Comparison of ENCODE assay signal across 3 cellular contexts in the genomic region with DNA sequence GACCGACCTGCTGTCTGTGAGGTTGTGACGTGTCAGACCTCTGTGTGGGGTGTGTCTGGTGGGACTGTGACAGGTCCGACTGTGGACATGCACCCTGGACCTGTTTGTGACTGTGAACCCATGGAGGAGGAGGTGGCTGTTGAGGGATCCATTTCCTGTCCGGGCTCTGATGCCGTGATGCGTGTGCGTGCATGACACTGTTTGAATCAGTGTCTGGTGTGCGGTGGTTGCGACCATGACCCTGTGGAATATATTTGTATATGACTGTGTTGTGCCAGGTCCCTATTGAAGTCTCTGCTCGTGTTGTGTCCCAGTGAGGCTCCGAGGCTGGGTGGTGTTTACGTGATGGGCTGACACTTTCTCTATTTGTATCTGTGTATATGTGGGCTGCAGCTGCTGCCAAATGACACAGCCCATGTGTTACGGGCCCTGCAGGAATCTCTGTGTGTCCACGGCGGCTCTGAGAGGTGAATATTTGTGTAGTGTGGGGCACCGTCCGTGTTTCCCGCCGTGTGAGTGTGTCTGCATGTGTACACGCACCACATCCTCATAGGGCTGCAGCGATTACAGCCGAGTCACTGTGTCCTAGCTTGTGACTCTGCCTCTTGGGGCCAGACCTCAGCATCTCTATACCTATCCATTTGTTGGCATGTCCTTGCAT.
A peak's percentile ranks its signal among the peaks of the same experiment; 100 is the strongest.
TF ChIP-seq lines count a peak whose summit lies in the region.

No MANE protein-coding gene starts in this region.

TF ChIP-seq in SK-N-SH, 30 proteins besides CTCF, POLR2A, EP300 and RAD21:
- TF ChIP-seq, protein P1, sequence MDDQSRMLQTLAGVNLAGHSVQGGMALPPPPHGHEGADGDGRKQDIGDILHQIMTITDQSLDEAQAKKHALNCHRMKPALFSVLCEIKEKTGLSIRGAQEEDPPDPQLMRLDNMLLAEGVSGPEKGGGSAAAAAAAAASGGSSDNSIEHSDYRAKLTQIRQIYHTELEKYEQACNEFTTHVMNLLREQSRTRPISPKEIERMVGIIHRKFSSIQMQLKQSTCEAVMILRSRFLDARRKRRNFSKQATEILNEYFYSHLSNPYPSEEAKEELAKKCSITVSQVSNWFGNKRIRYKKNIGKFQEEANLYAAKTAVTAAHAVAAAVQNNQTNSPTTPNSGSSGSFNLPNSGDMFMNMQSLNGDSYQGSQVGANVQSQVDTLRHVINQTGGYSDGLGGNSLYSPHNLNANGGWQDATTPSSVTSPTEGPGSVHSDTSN (IDR thresholded peaks at IDR 0.05), result no peak
- no peak for TF ChIP-seq FOXJ3 (CRISPR knock-in tag; IDR thresholded peaks at IDR 0.05)
- TF ChIP-seq SMC3 (IDR thresholded peaks at IDR 0.05; ENCODE audit: low read depth, low read length), result no peak
- TF ChIP-seq TEAD4 (IDR thresholded peaks at IDR 0.05; ENCODE audit: borderline replicate concordance, insufficient read depth), result no peak
- TF ChIP-seq ELF1 (IDR thresholded peaks at IDR 0.05), result no peak
- TF ChIP-seq GABPA (IDR thresholded peaks at IDR 0.05; ENCODE audit: low read depth), result no peak
- TF ChIP-seq TCF12 (IDR thresholded peaks at IDR 0.05), result no peak
- no peak for TF ChIP-seq ZBTB33 (IDR thresholded peaks at IDR 0.05; ENCODE audit: borderline replicate concordance, low read depth)
- TF ChIP-seq TAF1 (IDR thresholded peaks at IDR 0.05; ENCODE audit: borderline replicate concordance, low read depth, low read length), result no peak
- no peak for TF ChIP-seq GATA2 (CRISPR knock-in tag; IDR thresholded peaks at IDR 0.05)
TF ChIP-seq in SK-N-SH: peak in this region for 0.

TF ChIP-seq in SK-N-SH treated with all-trans-retinoic acid at 6 μM for 48 hours, 23 proteins besides CTCF, POLR2A, EP300 and RAD21:
- TF ChIP-seq TSHZ2 (CRISPR knock-in tag; IDR thresholded peaks at IDR 0.05), result no peak
- TF ChIP-seq ISL1 (CRISPR knock-in tag; IDR thresholded peaks at IDR 0.05), result no peak
- TF ChIP-seq ZFP30 (CRISPR knock-in tag; IDR thresholded peaks at IDR 0.05), result no peak
- TF ChIP-seq ARNTL (CRISPR knock-in tag; IDR thresholded peaks at IDR 0.05; ENCODE audit: borderline replicate concordance, low read depth), result no peak

TF ChIP-seq in GM12878, 131 proteins besides CTCF, POLR2A, EP300 and RAD21:
- no peak for TF ChIP-seq MEF2A (IDR thresholded peaks at IDR 0.05; ENCODE audit: insufficient read depth, low read depth, low read length)
- TF ChIP-seq PKNOX1 (IDR thresholded peaks at IDR 0.05), result no peak
- no peak for TF ChIP-seq STAT3 (IDR thresholded peaks at IDR 0.05; ENCODE audit: low read depth, low read length)
- TF ChIP-seq RFX5 (IDR thresholded peaks at IDR 0.05; ENCODE audit: low read depth, low read length), result no peak
- TF ChIP-seq JUNB (IDR thresholded peaks at IDR 0.05), result no peak
- TF ChIP-seq NFYA (IDR thresholded peaks at IDR 0.05; ENCODE audit: borderline replicate concordance, low read depth, low read length), result no peak
- no peak for TF ChIP-seq NFIC (IDR thresholded peaks at IDR 0.05; ENCODE audit: low read depth, low read length)
- peak; percentile 64; the same call in 1 of the 2 replicates for TF ChIP-seq SIN3A (IDR thresholded peaks at IDR 0.05; ENCODE audit: low read depth, low read length)
- TF ChIP-seq ELK1 (IDR thresholded peaks at IDR 0.05; ENCODE audit: low read depth, low read length), result no peak
- TF ChIP-seq CEBPB (IDR thresholded peaks at IDR 0.05; ENCODE audit: borderline replicate concordance in 1 of 2, low read depth in 2 of 2, low read length in 2 of 2), result no peak
- TF ChIP-seq TCF7 (IDR thresholded peaks at IDR 0.05; ENCODE audit: borderline replicate concordance), result no peak
- no peak for TF ChIP-seq RUNX3 (IDR thresholded peaks at IDR 0.05; ENCODE audit: low read length)
- TF ChIP-seq BMI1 (IDR thresholded peaks at IDR 0.05; ENCODE audit: borderline replicate concordance), result no peak
- peak; percentile 64; the same call in 1 of the 2 replicates for TF ChIP-seq MTA3 (IDR thresholded peaks at IDR 0.05; ENCODE audit: borderline replicate concordance, low read length)
- no peak for TF ChIP-seq MTA2 (IDR thresholded peaks at IDR 0.05; ENCODE audit: low read depth)
- no peak for TF ChIP-seq ESRRA (IDR thresholded peaks at IDR 0.05; ENCODE audit: low read length)
- no peak for TF ChIP-seq KAT2A (conservative IDR thresholded peaks at IDR 0.05; ENCODE audit: control insufficient read depth, low read depth, low read length)
- TF ChIP-seq ZBED1 (IDR thresholded peaks at IDR 0.05; ENCODE audit: borderline replicate concordance), result 0 out of 2 replicates have a peak, but pooled peaks have one; percentile 4
- TF ChIP-seq, protein P2, sequence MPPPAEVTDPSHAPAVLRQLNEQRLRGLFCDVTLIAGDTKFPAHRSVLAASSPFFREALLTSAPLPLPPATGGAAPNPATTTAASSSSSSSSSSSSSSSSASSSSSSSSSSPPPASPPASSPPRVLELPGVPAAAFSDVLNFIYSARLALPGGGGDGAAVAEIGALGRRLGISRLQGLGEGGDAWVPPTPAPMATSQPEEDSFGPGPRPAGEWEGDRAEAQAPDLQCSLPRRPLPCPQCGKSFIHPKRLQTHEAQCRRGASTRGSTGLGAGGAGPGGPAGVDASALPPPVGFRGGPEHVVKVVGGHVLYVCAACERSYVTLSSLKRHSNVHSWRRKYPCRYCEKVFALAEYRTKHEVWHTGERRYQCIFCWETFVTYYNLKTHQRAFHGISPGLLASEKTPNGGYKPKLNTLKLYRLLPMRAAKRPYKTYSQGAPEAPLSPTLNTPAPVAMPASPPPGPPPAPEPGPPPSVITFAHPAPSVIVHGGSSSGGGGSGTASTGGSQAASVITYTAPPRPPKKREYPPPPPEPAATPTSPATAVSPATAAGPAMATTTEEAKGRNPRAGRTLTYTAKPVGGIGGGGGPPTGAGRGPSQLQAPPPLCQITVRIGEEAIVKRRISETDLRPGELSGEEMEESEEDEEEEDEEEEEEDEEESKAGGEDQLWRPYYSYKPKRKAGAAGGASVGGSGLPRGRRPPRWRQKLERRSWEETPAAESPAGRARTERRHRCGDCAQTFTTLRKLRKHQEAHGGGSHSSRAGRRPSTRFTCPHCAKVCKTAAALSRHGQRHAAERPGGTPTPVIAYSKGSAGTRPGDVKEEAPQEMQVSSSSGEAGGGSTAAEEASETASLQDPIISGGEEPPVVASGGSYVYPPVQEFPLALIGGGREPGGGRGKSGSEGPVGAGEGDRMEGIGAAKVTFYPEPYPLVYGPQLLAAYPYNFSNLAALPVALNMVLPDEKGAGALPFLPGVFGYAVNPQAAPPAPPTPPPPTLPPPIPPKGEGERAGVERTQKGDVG (CRISPR knock-in tag; IDR thresholded peaks at IDR 0.05), result no peak
- TF ChIP-seq USF1 (IDR thresholded peaks at IDR 0.05; ENCODE audit: borderline replicate concordance, extremely low read length, insufficient read depth, low read depth, low read length), result no peak
- no peak for TF ChIP-seq EZH2 (IDR thresholded peaks at IDR 0.05; ENCODE audit: borderline replicate concordance, control insufficient read depth, low read depth, low read length)
- no peak for TF ChIP-seq FOS (IDR thresholded peaks at IDR 0.05; ENCODE audit: borderline replicate concordance, extremely low read depth, insufficient read length)
- TF ChIP-seq POLR2AphosphoS5 (IDR thresholded peaks at IDR 0.05; ENCODE audit: low read length), result peak; percentile 69; the same call in 1 of the 2 replicates
- no peak for TF ChIP-seq ASH2L (IDR thresholded peaks at IDR 0.05; ENCODE audit: borderline replicate concordance, low read depth)
- no peak for TF ChIP-seq REST (IDR thresholded peaks at IDR 0.05; ENCODE audit: low read depth, low read length)
- TF ChIP-seq SMARCA5 (IDR thresholded peaks at IDR 0.05), result no peak
